In genomic region chr10:29524720-29525119, GRCh38 we compare ENCODE assay signal across 28 cellular contexts.
DNase-seq lines count a peak whose midpoint lies in the region; ATAC-seq and TF ChIP-seq lines count a peak whose summit lies in the region.
"Had no signal": no experiment of that assay in that cellular context is flagged by ENCODE, and none has a peak within 500 bp of the region (broad histone marks: within the 10 kb centered on the region; RNA-seq: fewer than 3 reads in every experiment).

No MANE protein-coding gene starts in this region.

- no peak overlapping the region for H2AFZ ChIP-seq in mesenchymal stem cell (ENCODE audit: low read depth, low read length)
- peak overlapping the region; percentile 40 for H2AFZ ChIP-seq in parathyroid adenoma
- H2AFZ ChIP-seq: GM23248 had no signal

- H3K4me2 ChIP-seq in mesenchymal stem cell (ENCODE audit: low read length, poor library complexity, severe bottlenecking) (no peak overlapping the region), parathyroid adenoma (ENCODE audit: low read length) (no peak overlapping the region)

- H2AK5ac ChIP-seq in mesenchymal stem cell (ENCODE audit: low read length, severe bottlenecking): peak overlapping the region; percentile 61

- ATAC-seq in right cardiac atrium (no peak), aorta (ENCODE audit: low FRiP score) (no peak), HG03280 (IDR thresholded peaks at IDR 0.05; ENCODE audit: unreplicated experiment) (no peak)
- ATAC-seq: HepG2, K562 had no signal

- DNase-seq in left ventricle myocardium inferior (no peak), right cardiac atrium (no peak), mesenchymal stem cell (no peak), aorta (no peak), midbrain (lab: John Stamatoyannopoulos, UW) (no peak), amygdala (lab: John Stamatoyannopoulos, UW) (no peak)
- DNase-seq: 8988T; C1 segment of cervical spinal cord; Calu3; CD8-positive, alpha-beta memory T cell; DMS153; GM23248; H9; HFFc6; NCI-H1092; NCI-H1436; NCI-H187 treated with DMSO at 0.1 percent for 48 hours; NCI-H2227 treated with DMSO at 0.1 percent for 48 hours; NCI-H510A; NCI-H748 treated with DMSO at 0.1 percent for 48 hours; NK-92 treated with Interleukin-12 subunit alpha and Interleukin-12 subunit beta, amount 100 ng/mL, for 24 hours; SIG-M5 had no signal

- no peak overlapping the region for H2BK12ac ChIP-seq in mesenchymal stem cell (ENCODE audit: low read length in 2 of 2)

- no peaks in the 10 kb centered on the region for H3K27me3 ChIP-seq in left ventricle myocardium inferior (ENCODE audit: low read depth)
- no peaks in the 10 kb centered on the region for H3K27me3 ChIP-seq in right cardiac atrium (ENCODE audit: control insufficient read depth, insufficient read depth)
- no peaks in the 10 kb centered on the region for H3K27me3 ChIP-seq in mesenchymal stem cell (ENCODE audit: control insufficient read depth in 1 of 2, insufficient read depth in 1 of 2, low read length in 2 of 2)
- no peaks in the 10 kb centered on the region for H3K27me3 ChIP-seq in parathyroid adenoma (ENCODE audit: control insufficient read depth, insufficient read depth, low read length)
- H3K27me3 ChIP-seq in aorta (ENCODE audit: control insufficient read depth in 1 of 2, insufficient read depth in 2 of 2, low read length in 1 of 2): no peaks in the 10 kb centered on the region

- H3K4me1 ChIP-seq in left ventricle myocardium inferior (peaks cover 17% of the 10 kb centered on the region), right cardiac atrium (ENCODE audit: control insufficient read depth, insufficient read depth, low read length) (peaks cover 3% of the 10 kb centered on the region), mesenchymal stem cell (ENCODE audit: control insufficient read depth, insufficient read depth, low read depth, low read length) (peaks cover 11% of the 10 kb centered on the region), parathyroid adenoma (peaks cover 3% of the 10 kb centered on the region), aorta (ENCODE audit: control insufficient read depth in 1 of 2, insufficient read depth in 2 of 2, low read length in 2 of 2) (no peaks in the 10 kb centered on the region)

- no peak overlapping the region for H2BK120ac ChIP-seq in mesenchymal stem cell (ENCODE audit: low read depth, low read length)

- intact Hi-C loops in left ventricle myocardium inferior (cut with micrococcal nuclease): no loop called here
- intact Hi-C loops in right cardiac atrium (cut with DNase I): loop anchor here in 1 of 4 donors (10.0 kb wide), 1 partner anchor 60 kb away; no protein-coding TSS in a partner anchor
- intact Hi-C loops in aorta (cut with DNase I): loop anchor here in 1 of 2 donors (5.0 kb wide), 1 partner anchor 73 kb away; no protein-coding TSS in a partner anchor

- TF ChIP-seq CTCF in left ventricle myocardium inferior (IDR thresholded peaks at IDR 0.05; ENCODE audit: borderline replicate concordance): no peak
- no peak for TF ChIP-seq CTCF in parathyroid adenoma (IDR thresholded peaks at IDR 0.05)

- peaks cover 19% of the 10 kb centered on the region for H3K79me1 ChIP-seq in mesenchymal stem cell (replicated peaks; ENCODE audit: low read length, poor library complexity, severe bottlenecking)

- no peak overlapping the region for H3K18ac ChIP-seq in mesenchymal stem cell (ENCODE audit: low read depth in 1 of 2, low read length in 2 of 2)

- no peak overlapping the region for H3K9ac ChIP-seq in mesenchymal stem cell (ENCODE audit: low read length)
- H3K9ac ChIP-seq in parathyroid adenoma: no peak overlapping the region
- H3K9ac ChIP-seq: GM23248 had no signal

- H3K23ac ChIP-seq in mesenchymal stem cell (ENCODE audit: low read length in 2 of 2): no peak overlapping the region

- H3K36me3 ChIP-seq in left ventricle myocardium inferior (peaks cover 81% of the 10 kb centered on the region), mesenchymal stem cell (ENCODE audit: control insufficient read depth in 1 of 2, insufficient read depth in 2 of 2, low read depth in 1 of 2, low read length in 2 of 2) (peaks cover 51 to 86% of the 10 kb centered on the region in 2 experiments), parathyroid adenoma (ENCODE audit: control insufficient read depth, insufficient read depth, low read length) (no peaks in the 10 kb centered on the region), aorta (ENCODE audit: control insufficient read depth in 1 of 2, insufficient read depth in 2 of 2, low read length in 1 of 2) (peaks cover 8 to 9% of the 10 kb centered on the region in 2 donors)

- no peak overlapping the region for H4K8ac ChIP-seq in mesenchymal stem cell (ENCODE audit: low read length)

- no peak overlapping the region for H2BK5ac ChIP-seq in mesenchymal stem cell (ENCODE audit: low read depth, low read length, poor library complexity, severe bottlenecking)

- H4K91ac ChIP-seq in mesenchymal stem cell (ENCODE audit: low read length): no peak overlapping the region

- H3K79me2 ChIP-seq in parathyroid adenoma: no peaks in the 10 kb centered on the region

- no peak overlapping the region for H3K4me3 ChIP-seq in left ventricle myocardium inferior
- H3K4me3 ChIP-seq in right cardiac atrium (ENCODE audit: low read length): no peak overlapping the region
- no peak overlapping the region for H3K4me3 ChIP-seq in mesenchymal stem cell (ENCODE audit: insufficient read depth in 1 of 2, low read depth in 1 of 2, low read length in 2 of 2)
- no peak overlapping the region for H3K4me3 ChIP-seq in parathyroid adenoma (ENCODE audit: low read depth, low read length)
- no peak overlapping the region for H3K4me3 ChIP-seq in aorta (ENCODE audit: low read length in 2 of 2)
- H3K4me3 ChIP-seq: GM23248, K562 had no signal

- no peak overlapping the region for H3K14ac ChIP-seq in mesenchymal stem cell (ENCODE audit: low read length in 2 of 2)

- WGBS in right cardiac atrium: 78% methylated on average over 9 of the region's 9 CpGs
- WGBS in mesenchymal stem cell: 99% methylated on average over 8 of the region's 9 CpGs
- WGBS in aorta, 2 donors: 72 to 78% methylated on average over 9 of the region's 9 CpGs

- H2BK15ac ChIP-seq in mesenchymal stem cell (ENCODE audit: low read depth, poor library complexity, severe bottlenecking): no peak overlapping the region

- no peaks in the 10 kb centered on the region for H3K9me3 ChIP-seq in left ventricle myocardium inferior (replicated peaks)
- no peaks in the 10 kb centered on the region for H3K9me3 ChIP-seq in right cardiac atrium (ENCODE audit: control insufficient read depth, low read length)
- no peaks in the 10 kb centered on the region for H3K9me3 ChIP-seq in mesenchymal stem cell (ENCODE audit: control insufficient read depth, low read length)
- no peaks in the 10 kb centered on the region for H3K9me3 ChIP-seq in parathyroid adenoma (ENCODE audit: control insufficient read depth, low read length)
- no peaks in the 10 kb centered on the region for H3K9me3 ChIP-seq in aorta (ENCODE audit: control insufficient read depth, low read length)

- H3K4ac ChIP-seq in mesenchymal stem cell (ENCODE audit: low read depth in 1 of 2, low read length in 2 of 2): no peak overlapping the region

- H3K27ac ChIP-seq in left ventricle myocardium inferior (replicated peaks) (peak overlapping the region; percentile 71), right cardiac atrium (ENCODE audit: low read length) (no peak overlapping the region), mesenchymal stem cell (ENCODE audit: low read length, poor library complexity, severe bottlenecking) (no peak overlapping the region), parathyroid adenoma (peak overlapping the region; percentile 22), aorta (ENCODE audit: low read depth in 1 of 2, low read length in 2 of 2) (peak overlapping the region; percentile 30 to 53)
- H3K27ac ChIP-seq: GM23248, HL-60, RWPE1 had no signal

Comparison
In these comparisons a context has a peak if more than half of its experiments do, and no peak if none do; other contexts are left out.
1. H3K27ac ChIP-seq: peak in left ventricle myocardium inferior (single experiment), parathyroid adenoma (single experiment) and aorta (2 of 2); none in right cardiac atrium (single experiment) and mesenchymal stem cell (single experiment).